2 cellular contexts compared by ENCODE assay signal in genomic region chr4:74130843-74131242, GRCh38. TPM values are rescaled to one million over a fixed set of nuclear protein-coding genes. Genes with fewer than 3 reads are reported as not detected.
"Had no signal": no experiment of that assay in that cellular context is flagged by ENCODE, and none has a peak within 500 bp of the region (broad histone marks: within the 10 kb centered on the region; RNA-seq: fewer than 3 reads in every experiment).

No MANE protein-coding gene starts in this region.

RNA-seq across cellular contexts. Expression of gene CXCL2, which starts 31.8 kb away (rescaled TPM):
- total RNA-seq: G401, GM12878 had no signal
- polyA plus RNA-seq: GM12878 had no signal
